Comparison of ENCODE assay signal across 21 cellular contexts in genomic region chr7:81624021-81624630, GRCh38.
DNase-seq lines count a peak whose midpoint lies in the region; TF ChIP-seq lines count a peak whose summit lies in the region.
"Had no signal": no experiment of that assay in that cellular context is flagged by ENCODE, and none has a peak within 500 bp of the region (broad histone marks: within the 10 kb centered on the region; RNA-seq: fewer than 3 reads in every experiment).

No MANE protein-coding gene starts in this region.

- H3K27me3 ChIP-seq in KMS-11 (ENCODE audit: insufficient read depth, low read depth), result no peaks in the 10 kb centered on the region
- H3K27me3 ChIP-seq in thyroid gland, result no peaks in the 10 kb centered on the region
- no peaks in the 10 kb centered on the region for H3K27me3 ChIP-seq in tibial nerve
- H3K27me3 ChIP-seq: ascending aorta, uterus had no signal

- TF ChIP-seq POLR2A in thyroid gland (IDR thresholded peaks at IDR 0.05), result no peak
- no peak for TF ChIP-seq POLR2A in tibial nerve (IDR thresholded peaks at IDR 0.05)
- TF ChIP-seq POLR2A in erythroblast (IDR thresholded peaks at IDR 0.05; ENCODE audit: low read length), result no peak

- intact Hi-C loops in thyroid gland (cut with DNase I), result no loop called here

- H3K4me3 ChIP-seq in AG10803 (ENCODE audit: low read length) (no peak overlapping the region), KMS-11 (IDR thresholded peaks at IDR 0.05; ENCODE audit: insufficient read depth, low read depth, low read length) (no peak overlapping the region), thyroid gland (replicated peaks in 1 of 3) (no peak overlapping the region), tibial nerve (no peak overlapping the region)
- H3K4me3 ChIP-seq: ascending aorta, left ventricle myocardium inferior, uterus had no signal

- 89 to 92% methylated on average over 2 of the region's 2 CpGs for WGBS in thyroid gland, 2 donors
- 76 to 82% methylated on average over 2 of the region's 2 CpGs for WGBS in tibial nerve, 2 donors

- H2AFZ ChIP-seq in KMS-11 (ENCODE audit: low read depth), result peak overlapping the region; percentile 27; the same call in 1 of the 2 replicates
- H2AFZ ChIP-seq: parathyroid adenoma had no signal

- peak overlapping the region; percentile 65 for H3K27ac ChIP-seq in KMS-11
- no peak overlapping the region for H3K27ac ChIP-seq in thyroid gland
- H3K27ac ChIP-seq in tibial nerve, result no peak overlapping the region
- H3K27ac ChIP-seq: ascending aorta, left ventricle myocardium inferior, parathyroid adenoma, uterus had no signal

- H3K4me1 ChIP-seq in KMS-11 (ENCODE audit: low read depth, poor library complexity, severe bottlenecking), result peaks cover 77% of the 10 kb centered on the region
- peaks cover 9 to 20% of the 10 kb centered on the region in 2 donors for H3K4me1 ChIP-seq in thyroid gland
- peaks cover 0 to 7% (median 0%) of the 10 kb centered on the region in 4 donors for H3K4me1 ChIP-seq in tibial nerve
- H3K4me1 ChIP-seq: left ventricle myocardium inferior, parathyroid adenoma, uterus had no signal

- H3K36me3 ChIP-seq in KMS-11 (ENCODE audit: insufficient read depth) (no peaks in the 10 kb centered on the region), thyroid gland (no peaks in the 10 kb centered on the region), tibial nerve (no peaks in the 10 kb centered on the region)
- H3K36me3 ChIP-seq: ascending aorta, left ventricle myocardium inferior, uterus had no signal

- DNase-seq in AG10803 (ENCODE audit: low read depth) (peak; percentile 48), amniotic epithelial cell (ENCODE audit: low read depth) (peak; percentile 27), iris pigment epithelial cell (ENCODE audit: low read depth) (peak; percentile 91), thyroid gland (no peak), NCI-H187 treated with DMSO at 0.1 percent for 48 hours (lab: John Stamatoyannopoulos, UW) (no peak), tibial nerve (ENCODE audit: low spot score in 2 of 2) (no peak), erythroblast (lab: John Stamatoyannopoulos, UW) (no peak)
- DNase-seq: activated CD4-positive, alpha-beta T cell treated with anti-CD3 and anti-CD28 coated beads, Interleukin-2, amount 50 U/mL, for 48 hours; activated naive CD4-positive, alpha-beta T cell treated with Interleukin-2 at 50 U/mL for 16 hours; DMS79 treated with DMSO at 0.1 percent for 48 hours; glutamatergic neuron; H7; left ventricle myocardium inferior; NCI-H1105 treated with DMSO at 0.1 percent for 48 hours; NCI-H345; small intestine; stimulated activated CD4-positive, alpha-beta T cell treated with anti-CD3 and anti-CD28 coated beads, Interleukin-4, amount 100 ng/mL, for 4 hours; uterus had no signal

- H4K20me1 ChIP-seq in KMS-11 (ENCODE audit: insufficient read depth), result no peaks in the 10 kb centered on the region

- H3K79me2 ChIP-seq in KMS-11 (ENCODE audit: insufficient read depth, low read depth), result no peaks in the 10 kb centered on the region
- H3K79me2 ChIP-seq: parathyroid adenoma had no signal

- no peaks in the 10 kb centered on the region for H3K9me3 ChIP-seq in thyroid gland
- H3K9me3 ChIP-seq in tibial nerve, result no peaks in the 10 kb centered on the region
- H3K9me3 ChIP-seq: ascending aorta, left ventricle myocardium inferior, uterus had no signal

- no peak for TF ChIP-seq EP300 in tibial nerve (IDR thresholded peaks at IDR 0.05)

- TF ChIP-seq CTCF in AG10803 (conservative IDR thresholded peaks at IDR 0.05; ENCODE audit: low read length) (no peak), KMS-11 (conservative IDR thresholded peaks at IDR 0.05; ENCODE audit: low read depth, low read length) (no peak), thyroid gland (IDR thresholded peaks at IDR 0.05) (no peak), tibial nerve (IDR thresholded peaks at IDR 0.05) (no peak)

- no peak overlapping the region; the same call in 1 of the 2 replicates for H3K9ac ChIP-seq in KMS-11
- H3K9ac ChIP-seq: parathyroid adenoma had no signal

- H3K4me2 ChIP-seq in KMS-11, result peak overlapping the region; percentile 46

Comparison
In these comparisons a context has a peak if more than half of its experiments do, and no peak if none do; other contexts are left out.
1. DNase-seq: peak in AG10803 (single experiment), amniotic epithelial cell (single experiment) and iris pigment epithelial cell (single experiment); none in thyroid gland (0 of 2), NCI-H187 treated with DMSO at 0.1 percent for 48 hours (single experiment), tibial nerve (0 of 2) and erythroblast (0 of 2).